In the genomic region with DNA sequence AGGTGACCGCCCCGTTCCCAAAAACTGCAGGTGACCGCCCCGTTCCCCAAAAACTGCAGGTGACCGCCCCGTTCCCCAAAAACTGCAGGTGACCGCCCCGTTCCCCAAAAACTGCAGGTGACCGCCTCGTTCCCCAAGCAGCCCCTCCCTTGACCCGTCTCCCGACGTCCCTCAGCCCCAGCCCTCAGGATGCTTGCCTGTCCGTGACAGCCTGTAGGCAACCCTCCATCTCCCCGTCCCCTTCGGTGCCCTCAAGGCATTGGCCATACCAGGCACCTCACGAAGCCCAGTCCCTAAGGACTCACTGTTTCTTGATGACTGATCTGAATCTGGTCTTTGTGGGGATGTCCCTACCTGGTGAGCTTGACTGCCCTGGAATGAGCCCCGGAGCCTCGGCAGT, we compare ENCODE assay signal across 20 cellular contexts.
"Had no signal": no experiment of that assay in that cellular context is flagged by ENCODE, and none has a peak within 500 bp of the region (broad histone marks: within the 10 kb centered on the region; RNA-seq: fewer than 3 reads in every experiment).

No MANE protein-coding gene starts in this region.

- H3K4me2 ChIP-seq: SK-N-SH had no signal

- H3K9me2 ChIP-seq: SK-N-SH had no signal

- FAIRE-seq: HepG2 had no signal

- H3K36me3 ChIP-seq: MG63 had no signal

- H3K9me3 ChIP-seq: MG63, SK-N-SH had no signal

- H3K4me3 ChIP-seq: MG63 had no signal

- H3K27me3 ChIP-seq: MG63 had no signal

- H3K9ac ChIP-seq: SK-N-SH had no signal

- ATAC-seq: HepG2, Panc1 had no signal

- DNase-seq: IMR-90, Karpas-422, KG1, MG63, NCI-H1092, NCI-H1105 treated with DMSO at 0.1 percent for 48 hours, NCI-H1417 treated with DMSO at 0.1 percent for 48 hours, NCI-H146, NCI-H1694 treated with DMSO at 0.1 percent for 48 hours, NCI-H1930, NCI-H2081, NCI-H2107, NCI-H2227 treated with DMSO at 0.1 percent for 48 hours, NCI-H524 treated with DMSO at 0.1 percent for 48 hours, NCI-H69, NCI-H774, SHP77, SK-N-SH had no signal
